Comparison of ENCODE assay signal across 20 cellular contexts in genomic region chr5:118451697-118452247, GRCh38.
"Had no signal": no experiment of that assay in that cellular context is flagged by ENCODE, and none has a peak within 500 bp of the region (broad histone marks: within the 10 kb centered on the region; RNA-seq: fewer than 3 reads in every experiment).

No MANE protein-coding gene starts in this region.

- H3K9ac ChIP-seq: KMS-11 had no signal

- H3K4me3 ChIP-seq: SJSA1, SK-N-MC had no signal

- H3K4me1 ChIP-seq: SJSA1 had no signal

- H3K27ac ChIP-seq: KMS-11, SJSA1, SK-N-MC had no signal

- H3K4me2 ChIP-seq: KMS-11 had no signal

- H3K36me3 ChIP-seq: SJSA1 had no signal

- DNase-seq: Kasumi-1, MV-4-11, NCI-H1048, NCI-H1105, NCI-H1436 treated with DMSO at 0.1 percent for 48 hours, NCI-H1694, NCI-H187 treated with DMSO at 0.1 percent for 48 hours, NCI-H2029 treated with DMSO at 0.1 percent for 48 hours, NCI-H2171 treated with DMSO at 0.1 percent for 48 hours, NCI-H345, NCI-H446 treated with DMSO at 0.1 percent for 48 hours, NCI-H510A treated with DMSO at 0.1 percent for 48 hours, NCI-H526, NCI-H748 treated with DMSO at 0.1 percent for 48 hours, Right ventricle myocardium superior, RPMI8226, SIG-M5 had no signal

- H3K27me3 ChIP-seq: SJSA1 had no signal
